In the genomic region with DNA sequence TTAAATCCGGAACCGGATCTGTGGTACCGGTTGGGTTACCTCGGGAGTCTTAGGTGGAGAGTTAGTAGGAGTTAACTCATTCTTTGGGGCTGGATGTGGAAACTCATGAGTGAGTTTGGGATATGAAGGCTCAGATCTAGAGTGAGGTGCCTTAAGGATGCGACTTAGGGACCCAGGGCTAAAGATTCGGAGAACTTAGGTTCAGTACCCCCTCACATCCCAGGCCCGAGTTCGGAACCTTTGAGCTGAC, we compare ENCODE assay signal across 9 cellular contexts. TPM values are rescaled to one million over a fixed set of nuclear protein-coding genes. Genes with fewer than 3 reads are reported as not detected.
A peak's percentile ranks its signal among the peaks of the same experiment; 100 is the strongest.
DNase-seq lines count a peak whose midpoint lies in the region; ATAC-seq and TF ChIP-seq lines count a peak whose summit lies in the region.
"Had no signal": no experiment of that assay in that cellular context is flagged by ENCODE, and none has a peak within 500 bp of the region (broad histone marks: within the 10 kb centered on the region; RNA-seq: fewer than 3 reads in every experiment).

No MANE protein-coding gene starts in this region.

- H3K4me1 ChIP-seq in skeletal muscle satellite cell (ENCODE audit: control insufficient read depth, insufficient read depth, low read length) = peaks cover 35% of the 10 kb centered on the region

- H3K27me3 ChIP-seq in H7 (ENCODE audit: control insufficient read depth, insufficient read depth, low read length) (no peaks in the 10 kb centered on the region), skeletal muscle satellite cell (ENCODE audit: control insufficient read depth, insufficient read depth, low read length) (no peaks in the 10 kb centered on the region)

- H3K9ac ChIP-seq in skeletal muscle satellite cell (ENCODE audit: low read depth, low read length) = peak overlapping the region; percentile 93

- H3K9me3 ChIP-seq in skeletal muscle satellite cell (replicated peaks; ENCODE audit: low read length) = no peaks in the 10 kb centered on the region

- ATAC-seq in GM18909 (IDR thresholded peaks at IDR 0.05; ENCODE audit: poor library complexity, unreplicated experiment) = no peak

- peak overlapping the region; percentile 99 for H3K4me2 ChIP-seq in skeletal muscle satellite cell (ENCODE audit: low read length)

- peak overlapping the region; percentile 66 for H3K4me3 ChIP-seq in H7 (ENCODE audit: insufficient read depth, low read depth, low read length)
- H3K4me3 ChIP-seq in WI38 (ENCODE audit: low read depth, low read length) = peak overlapping the region; percentile 70
- H3K4me3 ChIP-seq in skeletal muscle satellite cell (ENCODE audit: low read length) = peak overlapping the region; percentile 84

- peaks cover 7% of the 10 kb centered on the region for H3K36me3 ChIP-seq in H7 (replicated peaks; ENCODE audit: control insufficient read depth, insufficient read depth, low read length)
- peaks cover 14% of the 10 kb centered on the region for H3K36me3 ChIP-seq in skeletal muscle satellite cell (ENCODE audit: insufficient read depth, low read length)

- DNase-seq in H7 (peak; percentile 47), germinal center (ENCODE audit: low spot score) (peak; percentile 12), DMS 273 (lab: John Stamatoyannopoulos, UW; ENCODE audit: unreplicated experiment) (no peak)
- no peak for DNase-seq in effector CD8-positive, alpha-beta T cell (lab: John Stamatoyannopoulos, UW)
- no peak for DNase-seq in activated effector memory CD4-positive, alpha-beta T cell treated with Interleukin-2 at 50 U/mL for 16 hours

- no peak for TF ChIP-seq CTCF in WI38 (IDR thresholded peaks at IDR 0.05; ENCODE audit: low read depth, low read length)

RNA-seq across cellular contexts. Expression of a gene that starts 0.3 kb away (rescaled TPM):
- 3.1 and 4.7 TPM in 2 replicates for total RNA-seq in H7 (2014; rRNA removed; shearing (Covaris generic))
- total RNA-seq in skeletal muscle satellite cell (2012; rRNA removed) = 0.25 and 0.44 TPM in 2 replicates

RNA-seq across cellular contexts. Expression of a gene that starts 1.0 kb away (rescaled TPM):
- total RNA-seq in H7 (2014; rRNA removed; shearing (Covaris generic)) = 440 and 502 TPM in 2 replicates
- 35.7 and 46.7 TPM in 2 replicates for total RNA-seq in skeletal muscle satellite cell (2012; rRNA removed)

RNA-seq across cellular contexts. Expression of a gene that starts 25.4 kb away (rescaled TPM):
- not detected in 2 replicates for total RNA-seq in H7 (2014; rRNA removed; shearing (Covaris generic))
- total RNA-seq in skeletal muscle satellite cell (2012; rRNA removed) = not detected in 2 replicates
- total RNA-seq: lung microvascular endothelial cell had no signal

RNA-seq across cellular contexts. Expression of a gene that starts 28.1 kb away (rescaled TPM):
- 23.8 and 26.4 TPM in 2 replicates for total RNA-seq in H7 (2014; rRNA removed; shearing (Covaris generic))
- 7.6 and 10.6 TPM in 2 replicates for total RNA-seq in skeletal muscle satellite cell (2012; rRNA removed)

RNA-seq across cellular contexts. Expression of a gene that starts 33.0 kb away (rescaled TPM):
- total RNA-seq in H7 (2014; rRNA removed; shearing (Covaris generic)) = 10.5 and 14.0 TPM in 2 replicates
- 13.7 and 15.5 TPM in 2 replicates for total RNA-seq in skeletal muscle satellite cell (2012; rRNA removed)

Comparison
In these comparisons a context has a peak if more than half of its experiments do, and no peak if none do; other contexts are left out.
1. DNase-seq: peak in H7 (single experiment) and germinal center (single experiment); none in effector CD8-positive, alpha-beta T cell (single experiment), activated effector memory CD4-positive, alpha-beta T cell treated with Interleukin-2 at 50 U/mL for 16 hours (single experiment) and DMS 273 (single experiment).
2. Peak in every context shown above with its lines, with median percentiles within 50 percentile points of each other: H3K4me3 ChIP-seq.